ENCODE assay signal across 9 cellular contexts in the genomic region with DNA sequence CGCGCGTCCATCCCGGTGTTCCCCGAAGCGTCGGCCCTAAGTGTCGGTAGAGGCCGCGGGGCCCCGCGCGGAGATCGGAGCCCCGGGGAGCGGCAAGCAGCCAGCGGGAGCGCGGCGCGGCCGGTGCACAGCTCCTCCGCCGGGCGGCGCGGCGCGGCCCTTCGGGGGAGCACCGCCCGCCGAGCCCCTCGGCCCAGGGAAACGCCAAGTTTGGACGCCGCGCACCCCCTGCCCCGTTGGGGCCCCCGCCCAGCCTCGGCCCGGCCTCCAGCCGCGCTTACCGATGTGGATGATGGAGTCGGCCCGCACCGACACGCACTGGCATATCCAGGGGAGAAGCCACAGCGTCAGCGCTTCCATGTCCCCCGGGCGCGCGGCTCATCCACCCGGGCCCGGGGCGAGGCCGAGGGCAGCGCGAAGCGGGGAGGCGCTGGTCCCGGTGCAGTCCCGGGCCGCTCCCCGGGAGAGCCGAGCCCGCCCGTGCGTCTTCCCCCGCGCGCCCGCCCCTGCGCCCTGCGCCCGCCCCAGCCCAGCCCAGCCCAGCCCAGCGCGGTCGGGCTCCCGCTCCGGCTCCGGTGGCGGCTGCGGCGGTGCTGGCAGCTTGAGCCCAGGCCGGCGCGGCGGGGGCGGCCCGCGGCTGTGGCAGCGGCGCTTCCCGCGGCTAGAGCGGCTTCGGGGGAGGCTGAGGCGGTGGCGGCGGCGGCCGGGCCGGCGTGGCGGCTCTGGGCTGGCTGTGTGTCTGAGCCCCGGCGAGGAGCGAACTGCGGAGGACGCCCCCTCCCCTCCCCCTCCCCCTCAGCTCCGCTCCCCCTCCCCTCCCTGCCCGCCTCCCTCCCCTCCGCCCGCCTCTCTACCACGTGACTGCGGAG. TPM values are rescaled to one million over a fixed set of nuclear protein-coding genes. Genes with fewer than 3 reads are reported as not detected.
DNase-seq lines count a peak whose midpoint lies in the region; ATAC-seq and TF ChIP-seq lines count a peak whose summit lies in the region.
"Had no signal": no experiment of that assay in that cellular context is flagged by ENCODE, and none has a peak within 500 bp of the region (broad histone marks: within the 10 kb centered on the region; RNA-seq: fewer than 3 reads in every experiment).

Gene GRID1, minus strand, starts transcription at position 763 of the 869 bp plus-strand sequence.

- intact Hi-C loops in cardiac septum (cut with DNase I) = loop anchor here (5.0 to 10.0 kb wide), 3 partner anchors 264 to 441 kb away; no protein-coding TSS in a partner anchor

- H3K36me3 Mint-ChIP-seq in activated T-cell treated with anti-CD3 and anti-CD28 coated beads, Interleukin-2, amount 50 U/mL, for 4 hours (ENCODE audit: insufficient read depth) = peaks cover 2% of the 10 kb centered on the region
- H3K36me3 Mint-ChIP-seq in osteocyte (ENCODE audit: unreplicated experiment) = no peaks in the 10 kb centered on the region

- DNase-seq in NCI-H1092 treated with DMSO at 0.1 percent for 48 hours (lab: John Stamatoyannopoulos, UW) = peak; percentile 27
- no peak for DNase-seq in NCI-H1092 (lab: John Stamatoyannopoulos, UW)
- no peak for DNase-seq in HL-60 (ENCODE audit: low read depth in 1 of 2, low spot score in 1 of 2)
- DNase-seq in activated T-cell treated with anti-CD3 and anti-CD28 coated beads, Interleukin-2, amount 50 U/mL, for 4 hours = no peak
- DNase-seq in cardiac septum (ENCODE audit: low spot score) = peak; percentile 73
- no peak for DNase-seq in osteocyte (ENCODE audit: extremely low spot score, unreplicated experiment)

- H3K27ac Mint-ChIP-seq in osteocyte (ENCODE audit: unreplicated experiment) = no peak within 1 kb of the TSS

- no peak within 1 kb of the TSS for H3K27ac ChIP-seq in HL-60 (replicated peaks)
- H3K27ac ChIP-seq: C4-2B had no signal

- H3K27me3 Mint-ChIP-seq in activated T-cell treated with anti-CD3 and anti-CD28 coated beads, Interleukin-2, amount 50 U/mL, for 4 hours (ENCODE audit: low read depth) = peaks cover 68% of the 10 kb centered on the region
- peaks cover 66% of the 10 kb centered on the region for H3K27me3 Mint-ChIP-seq in osteocyte (ENCODE audit: unreplicated experiment)

- H3K9me3 Mint-ChIP-seq in activated T-cell treated with anti-CD3 and anti-CD28 coated beads, Interleukin-2, amount 50 U/mL, for 4 hours = no peaks in the 10 kb centered on the region
- H3K9me3 Mint-ChIP-seq in osteocyte (ENCODE audit: unreplicated experiment) = no peaks in the 10 kb centered on the region

- H3K4me1 Mint-ChIP-seq in activated T-cell treated with anti-CD3 and anti-CD28 coated beads, Interleukin-2, amount 50 U/mL, for 4 hours (ENCODE audit: low read depth) = peaks cover 12% of the 10 kb centered on the region
- H3K4me1 Mint-ChIP-seq in osteocyte (ENCODE audit: unreplicated experiment) = peaks cover 12% of the 10 kb centered on the region

- H3K4me3 ChIP-seq in HL-60 (replicated peaks; ENCODE audit: insufficient read depth, low read length) = peak within 1 kb of the TSS; percentile 19

- ATAC-seq in activated T-cell treated with anti-CD3 and anti-CD28 coated beads, Interleukin-2, amount 50 U/mL, for 4 hours = peak; percentile 32 to 41
- ATAC-seq in HG02840 (IDR thresholded peaks at IDR 0.05; ENCODE audit: low FRiP score, unreplicated experiment) (no peak), GM18520 (IDR thresholded peaks at IDR 0.05; ENCODE audit: unreplicated experiment) (no peak)

- TF ChIP-seq CTCF in HL-60 (IDR thresholded peaks at IDR 0.05; ENCODE audit: insufficient read depth, low read length) (no peak), osteocyte (IDR thresholded peaks at IDR 0.05) (no peak)

- H3K4me3 Mint-ChIP-seq in activated T-cell treated with anti-CD3 and anti-CD28 coated beads, Interleukin-2, amount 50 U/mL, for 4 hours = peak within 1 kb of the TSS; percentile 72
- peak within 1 kb of the TSS; percentile 65 for H3K4me3 Mint-ChIP-seq in osteocyte (ENCODE audit: unreplicated experiment)

- H3K27me3 ChIP-seq in HL-60 (ENCODE audit: insufficient read depth, poor library complexity, severe bottlenecking) = peaks cover 50% of the 10 kb centered on the region

RNA-seq across cellular contexts. Expression of gene GRID1, which starts in this region (rescaled TPM):
- not detected for total RNA-seq in activated T-cell treated with anti-CD3 and anti-CD28 coated beads, Interleukin-2, amount 50 U/mL, for 4 hours
- total RNA-seq in cardiac septum (3.0 TPM), osteocyte (0.11 TPM in 1 of 2 replicates, not detected in the other)

Comparison
In these comparisons a context has a peak if more than half of its experiments do, and no peak if none do; other contexts are left out.
1. DNase-seq: peak in NCI-H1092 treated with DMSO at 0.1 percent for 48 hours (single experiment) and cardiac septum (single experiment); none in NCI-H1092 (single experiment), HL-60 (0 of 2), activated T-cell treated with anti-CD3 and anti-CD28 coated beads, Interleukin-2, amount 50 U/mL, for 4 hours (single experiment) and osteocyte (single experiment).
2. Peak in ATAC-seq in activated T-cell treated with anti-CD3 and anti-CD28 coated beads, Interleukin-2, amount 50 U/mL, for 4 hours; RNA of the gene not detected or under 1 TPM.